Comparison of ENCODE assay signal across 8 cellular contexts in the genomic region with DNA sequence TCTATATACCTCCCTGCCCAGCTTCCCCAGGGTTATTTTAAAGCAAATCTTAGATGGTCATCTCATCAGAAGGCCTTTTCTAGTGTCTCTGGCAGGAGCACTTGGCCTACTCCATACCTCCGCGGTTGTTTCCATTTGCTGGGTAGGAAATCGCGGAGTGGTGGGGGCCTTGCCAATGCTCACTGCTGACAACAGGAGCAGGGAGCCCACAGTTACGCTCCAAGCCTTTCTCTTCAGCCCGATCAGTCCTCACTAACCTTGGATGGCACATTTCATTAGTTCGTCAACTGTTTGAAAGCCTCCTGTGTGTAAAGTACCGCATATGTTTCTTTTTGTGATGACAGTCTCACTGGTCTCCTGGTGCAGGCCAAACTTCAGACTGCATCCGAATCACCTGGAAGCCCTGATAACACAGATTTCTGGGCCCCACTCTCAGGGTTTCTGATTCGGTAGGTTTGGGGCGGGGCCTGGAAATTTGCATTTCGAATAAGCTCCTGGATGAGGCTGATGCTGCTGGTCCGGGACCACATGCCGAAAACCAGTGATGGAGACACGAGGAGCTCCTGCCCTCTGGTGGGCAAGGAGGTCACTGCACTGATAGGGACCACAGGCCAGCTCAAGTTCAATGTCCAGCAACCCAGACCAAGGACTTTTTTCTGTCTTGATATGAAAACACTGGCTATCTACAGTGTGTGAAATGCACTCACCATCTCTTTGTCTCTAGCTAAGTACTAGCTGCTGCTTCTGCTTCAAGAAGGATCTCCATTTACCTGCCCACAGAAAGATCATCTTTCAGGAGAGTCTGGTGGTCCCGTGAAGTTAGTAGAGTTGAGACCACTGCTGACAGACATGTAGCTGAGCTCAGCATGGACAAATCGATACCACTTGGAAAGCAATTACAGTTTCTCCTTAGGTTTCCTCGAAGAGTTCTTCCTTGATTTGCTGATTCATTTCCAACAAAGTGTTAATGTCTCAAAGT. TPM values are rescaled to one million over a fixed set of nuclear protein-coding genes. Genes with fewer than 3 reads are reported as not detected.
DNase-seq lines count a peak whose midpoint lies in the region; ATAC-seq and TF ChIP-seq lines count a peak whose summit lies in the region.

No MANE protein-coding gene starts in this region.

- no peak overlapping the region for H3K4me3 ChIP-seq in GM06990 (replicated peaks; ENCODE audit: low read depth, low read length)

- ATAC-seq in GM21717 (IDR thresholded peaks at IDR 0.05; ENCODE audit: unreplicated experiment): peak; percentile 85
- peak; percentile 48 to 62 for ATAC-seq in activated CD4-positive, CD25-positive, alpha-beta regulatory T cell treated with anti-CD3 and anti-CD28 coated beads, Interleukin-2, amount 50 U/mL, for 24 hours

- no peak overlapping the region for H3K27ac Mint-ChIP-seq in chondrocyte (ENCODE audit: unreplicated experiment)

- no peak overlapping the region for H3K4me3 Mint-ChIP-seq in chondrocyte (ENCODE audit: unreplicated experiment)

- peaks cover 4% of the 10 kb centered on the region for H3K4me1 Mint-ChIP-seq in chondrocyte (ENCODE audit: low read depth)

- no peaks in the 10 kb centered on the region for H3K36me3 ChIP-seq in GM06990 (ENCODE audit: control insufficient read depth, insufficient read depth, low read length)

- peak; percentile 13 for DNase-seq in GM06990 (ENCODE audit: extremely low read depth, insufficient read length)
- peak; percentile 63 for DNase-seq in LoVo (ENCODE audit: low spot score)
- no peak for DNase-seq in chondrocyte (ENCODE audit: low spot score)
- peak; percentile 81 for DNase-seq in left kidney (ENCODE audit: low read depth, low spot score)
- peak; percentile 47 for DNase-seq in stimulated activated CD4-positive, alpha-beta T cell treated with anti-CD3 and anti-CD28 coated beads, Interleukin-4, amount 100 ng/mL, for 1 hour
- DNase-seq in DMS153 (lab: John Stamatoyannopoulos, UW): no peak

- H3K36me3 Mint-ChIP-seq in chondrocyte (ENCODE audit: low read depth): no peaks in the 10 kb centered on the region

- TF ChIP-seq CTCF in GM06990 (IDR thresholded peaks at IDR 0.05; ENCODE audit: insufficient read depth, low read length, poor library complexity, severe bottlenecking) (peak; percentile 90), chondrocyte (IDR thresholded peaks at IDR 0.05) (peak; percentile 89)

- no peaks in the 10 kb centered on the region for H3K27me3 ChIP-seq in GM06990 (replicated peaks; ENCODE audit: control insufficient read depth, insufficient read depth, low read length)

- H3K27me3 Mint-ChIP-seq in chondrocyte (ENCODE audit: low read depth): peaks cover 5% of the 10 kb centered on the region

- H3K9me3 Mint-ChIP-seq in chondrocyte (ENCODE audit: low read depth): no peaks in the 10 kb centered on the region

RNA-seq across cellular contexts. Expression of gene LRGUK, which starts 14.0 kb away (rescaled TPM):
- 0.10 to 0.70 TPM (median 0.20 TPM) in 3 replicates for total RNA-seq in chondrocyte

Comparison
In these comparisons a context has a peak if more than half of its experiments do, and no peak if none do; other contexts are left out.
1. DNase-seq: peak in GM06990 (single experiment), LoVo (single experiment), left kidney (single experiment) and stimulated activated CD4-positive, alpha-beta T cell treated with anti-CD3 and anti-CD28 coated beads, Interleukin-4, amount 100 ng/mL, for 1 hour (single experiment); none in chondrocyte (single experiment) and DMS153 (single experiment).